8 cellular contexts compared by ENCODE assay signal in genomic region chr1:111690306-111690617, GRCh38. TPM values are rescaled to one million over a fixed set of nuclear protein-coding genes. Genes with fewer than 3 reads are reported as not detected.
DNase-seq lines count a peak whose midpoint lies in the region; ATAC-seq and TF ChIP-seq lines count a peak whose summit lies in the region.

No MANE protein-coding gene starts in this region.

- ATAC-seq in Right ventricle myocardium inferior: peak; percentile 68
- no peak for ATAC-seq in left colon
- ATAC-seq in aorta (ENCODE audit: low FRiP score): no peak

- H3K27me3 ChIP-seq in right atrium auricular region: no peaks in the 10 kb centered on the region
- H3K27me3 ChIP-seq in aorta (ENCODE audit: control insufficient read depth in 1 of 2, insufficient read depth in 2 of 2, low read length in 1 of 2): no peaks in the 10 kb centered on the region
- no peaks in the 10 kb centered on the region for H3K27me3 ChIP-seq in vagina

- no peak for TF ChIP-seq POLR2A in vagina (IDR thresholded peaks at IDR 0.05)

- TF ChIP-seq CTCF in right atrium auricular region (IDR thresholded peaks at IDR 0.05) (no peak), astrocyte of the cerebellum (IDR thresholded peaks at IDR 0.05; ENCODE audit: low read depth, low read length, missing control alignments) (no peak), vagina (IDR thresholded peaks at IDR 0.05) (no peak)

- no peak for DNase-seq in Right ventricle myocardium inferior (ENCODE audit: missing footprints)
- no peak for DNase-seq in right atrium auricular region (ENCODE audit: low spot score)
- peak; percentile 100 for DNase-seq in astrocyte of the cerebellum (ENCODE audit: low read depth)
- peak; percentile 26 to 51 for DNase-seq in left colon
- DNase-seq in aorta: peak; percentile 52 to 67
- DNase-seq in T-helper 2 cell: no peak
- DNase-seq in vagina (ENCODE audit: extremely low spot score in 2 of 2): no peak
- no peak for DNase-seq in stimulated activated CD4-positive, alpha-beta T cell treated with anti-CD3 and anti-CD28 coated beads, Interleukin-4, amount 100 ng/mL, for 24 hours

- H3K4me3 ChIP-seq in right atrium auricular region: no peak overlapping the region
- H3K4me3 ChIP-seq in astrocyte of the cerebellum (ENCODE audit: low read depth, low read length): no peak overlapping the region
- no peak overlapping the region for H3K4me3 ChIP-seq in aorta (ENCODE audit: low read length in 2 of 2)
- H3K4me3 ChIP-seq in vagina: no peak overlapping the region

- no peaks in the 10 kb centered on the region for H3K9me3 ChIP-seq in right atrium auricular region
- no peaks in the 10 kb centered on the region for H3K9me3 ChIP-seq in aorta (ENCODE audit: control insufficient read depth, low read length)
- no peaks in the 10 kb centered on the region for H3K9me3 ChIP-seq in vagina

- in situ Hi-C loops in astrocyte of the cerebellum (cut with HindIII; ENCODE audit: low sequenced_read_pairs): loop anchor here (5.0 kb wide), 1 partner anchor 42 kb away; no protein-coding TSS in a partner anchor

- peaks cover 0 to 13% of the 10 kb centered on the region in 2 donors for H3K4me1 ChIP-seq in right atrium auricular region
- H3K4me1 ChIP-seq in aorta (ENCODE audit: control insufficient read depth in 1 of 2, insufficient read depth in 2 of 2, low read length in 2 of 2): peaks cover 0 to 2% of the 10 kb centered on the region in 2 donors
- peaks cover 11% of the 10 kb centered on the region for H3K4me1 ChIP-seq in vagina

- no peak overlapping the region for H3K27ac ChIP-seq in right atrium auricular region
- no peak overlapping the region for H3K27ac ChIP-seq in aorta (ENCODE audit: low read depth in 1 of 2, low read length in 2 of 2)
- no peak overlapping the region for H3K27ac ChIP-seq in vagina

- H3K36me3 ChIP-seq in right atrium auricular region (peaks cover 8% of the 10 kb centered on the region), aorta (ENCODE audit: control insufficient read depth in 1 of 2, insufficient read depth in 2 of 2, low read length in 1 of 2) (no peaks in the 10 kb centered on the region), vagina (peaks cover 0 to 8% of the 10 kb centered on the region in 2 donors)

- intact Hi-C loops in Right ventricle myocardium inferior (cut with DNase I) (no loop called here), left colon (cut with DNase I, micrococcal nuclease) (no loop called here), aorta (cut with DNase I) (loop anchor here in 1 of 2 donors (5.0 kb wide), 1 partner anchor 183 kb away; no protein-coding TSS in a partner anchor), vagina (cut with DNase I) (no loop called here)

RNA-seq across cellular contexts. Expression of gene INKA2, which starts 48.9 kb away (rescaled TPM):
- total RNA-seq in Right ventricle myocardium inferior (28.5 TPM), right atrium auricular region (10 to 100 TPM; 17.3 to 23.4 TPM), left colon (1 to 10 TPM; 3.2 to 6.2 TPM), aorta (10 to 100 TPM; 11.7 to 14.8 TPM), vagina (6.1 TPM)
- polyA plus RNA-seq in aorta: 1 to 10 TPM in 1 of 2 donors, not detected in 1; 1.3 TPM

Comparison
In these comparisons a context has a peak if more than half of its experiments do, and no peak if none do; other contexts are left out.
1. DNase-seq: peak in astrocyte of the cerebellum (single experiment), left colon (2 of 2) and aorta (2 of 2); none in Right ventricle myocardium inferior (single experiment), right atrium auricular region (single experiment), T-helper 2 cell (0 of 5), vagina (0 of 2) and stimulated activated CD4-positive, alpha-beta T cell treated with anti-CD3 and anti-CD28 coated beads, Interleukin-4, amount 100 ng/mL, for 24 hours (single experiment).